ENCODE assay signal across 17 cellular contexts in genomic region chr2:60483400-60483799, GRCh38.
DNase-seq lines count a peak whose midpoint lies in the region; ATAC-seq and TF ChIP-seq lines count a peak whose summit lies in the region.
"Had no signal": no experiment of that assay in that cellular context is flagged by ENCODE, and none has a peak within 500 bp of the region (broad histone marks: within the 10 kb centered on the region; RNA-seq: fewer than 3 reads in every experiment).

No MANE protein-coding gene starts in this region.

- WGBS in mesodermal cell (ENCODE audit: insufficient coverage in 2 of 2), 2 experiments, result 69 to 86% methylated on average over 2 of the region's 3 CpGs

- no peaks in the 10 kb centered on the region for H3K9me3 Mint-ChIP-seq in HFFc6
- H3K9me3 Mint-ChIP-seq in activated T-helper 17 cell treated with anti-CD3 and anti-CD28 coated beads, Interleukin-2, amount 50 U/mL, for 72 hours, result no peaks in the 10 kb centered on the region
- H3K9me3 Mint-ChIP-seq: effector memory CD8-positive, alpha-beta T cell had no signal

- H3K4me3 Mint-ChIP-seq in HFFc6, result peak overlapping the region; percentile 75; the same call in 1 of the 2 replicates
- no peak overlapping the region for H3K4me3 Mint-ChIP-seq in activated T-helper 17 cell treated with anti-CD3 and anti-CD28 coated beads, Interleukin-2, amount 50 U/mL, for 72 hours
- H3K4me3 Mint-ChIP-seq: effector memory CD8-positive, alpha-beta T cell had no signal

- ATAC-seq in activated T-helper 17 cell treated with anti-CD3 and anti-CD28 coated beads, Interleukin-2, amount 50 U/mL, for 72 hours (replicated peaks), result no peak
- ATAC-seq in GM19023 (IDR thresholded peaks at IDR 0.05; ENCODE audit: unreplicated experiment), result no peak
- ATAC-seq: effector memory CD8-positive, alpha-beta T cell had no signal

- H3K36me3 ChIP-seq in mesodermal cell (ENCODE audit: control insufficient read depth, insufficient read depth, low read length), result no peaks in the 10 kb centered on the region
- H3K36me3 ChIP-seq: uterus had no signal

- no peaks in the 10 kb centered on the region for H3K36me3 Mint-ChIP-seq in HFFc6 (ENCODE audit: low read depth)
- H3K36me3 Mint-ChIP-seq in activated T-helper 17 cell treated with anti-CD3 and anti-CD28 coated beads, Interleukin-2, amount 50 U/mL, for 72 hours (ENCODE audit: low read depth), result no peaks in the 10 kb centered on the region

- DNase-seq in AG08395 (ENCODE audit: low spot score) (peak; percentile 77), HFFc6 (peak; percentile 52), cardiac fibroblast (ENCODE audit: low read depth in 2 of 2) (peak; percentile 28 to 64), NCI-H1436 (lab: John Stamatoyannopoulos, UW) (no peak)
- DNase-seq in stimulated activated CD4-positive, alpha-beta T cell treated with anti-CD3 and anti-CD28 coated beads, Interleukin-12 subunit alpha, Interleukin-12 subunit beta, amount 100 ng/mL, for 4 hours, result no peak
- DNase-seq: activated CD4-positive, alpha-beta T cell treated with anti-CD3 and anti-CD28 coated beads for 1 hour; AML-193; effector memory CD8-positive, alpha-beta T cell; NCI-H1092; NCI-H2227 treated with DMSO at 0.1 percent for 48 hours; posterior cingulate gyrus; stimulated activated CD4-positive, alpha-beta T cell treated with anti-CD3 and anti-CD28 coated beads, Interleukin-1b, Interleukin-23, amount 100 ng/mL, for 48 hours; uterus had no signal

- TF ChIP-seq CTCF in HFFc6 (IDR thresholded peaks at IDR 0.05), result no peak
- TF ChIP-seq CTCF in cardiac fibroblast (IDR thresholded peaks at IDR 0.05; ENCODE audit: low read depth, low read length), result no peak

- peaks cover 59% of the 10 kb centered on the region for H3K4me1 Mint-ChIP-seq in HFFc6 (ENCODE audit: low read depth)
- H3K4me1 Mint-ChIP-seq in activated T-helper 17 cell treated with anti-CD3 and anti-CD28 coated beads, Interleukin-2, amount 50 U/mL, for 72 hours, result no peaks in the 10 kb centered on the region

- H3K27me3 Mint-ChIP-seq in HFFc6 (ENCODE audit: insufficient read depth), result no peaks in the 10 kb centered on the region; the same call in 1 of the 2 replicates
- peaks cover 26% of the 10 kb centered on the region for H3K27me3 Mint-ChIP-seq in activated T-helper 17 cell treated with anti-CD3 and anti-CD28 coated beads, Interleukin-2, amount 50 U/mL, for 72 hours

- peak overlapping the region; percentile 96 for H3K27ac ChIP-seq in mesodermal cell (ENCODE audit: low read depth, low read length, severe bottlenecking)
- H3K27ac ChIP-seq: uterus had no signal

- peaks cover 43% of the 10 kb centered on the region for H3K4me1 ChIP-seq in mesodermal cell (ENCODE audit: control insufficient read depth, insufficient read depth, low read length, poor library complexity, severe bottlenecking)
- H3K4me1 ChIP-seq: uterus had no signal

- H3K27ac Mint-ChIP-seq in HFFc6, result peak overlapping the region; percentile 91
- no peak overlapping the region for H3K27ac Mint-ChIP-seq in activated T-helper 17 cell treated with anti-CD3 and anti-CD28 coated beads, Interleukin-2, amount 50 U/mL, for 72 hours
- H3K27ac Mint-ChIP-seq: effector memory CD8-positive, alpha-beta T cell had no signal

- H3K9me3 ChIP-seq in mesodermal cell (ENCODE audit: control insufficient read depth, low read length), result no peaks in the 10 kb centered on the region
- H3K9me3 ChIP-seq: uterus had no signal

- H3K4me3 ChIP-seq in cardiac fibroblast (replicated peaks in 1 of 2; ENCODE audit: low read depth in 2 of 2, low read length in 2 of 2) (no peak overlapping the region), mesodermal cell (ENCODE audit: extremely low read depth, insufficient read depth, low read length, poor library complexity, severe bottlenecking) (no peak overlapping the region)
- H3K4me3 ChIP-seq: lung, uterus had no signal

Comparison
In these comparisons a context has a peak if more than half of its experiments do, and no peak if none do; other contexts are left out.
1. DNase-seq: peak in AG08395 (single experiment), HFFc6 (single experiment) and cardiac fibroblast (2 of 2); none in stimulated activated CD4-positive, alpha-beta T cell treated with anti-CD3 and anti-CD28 coated beads, Interleukin-12 subunit alpha, Interleukin-12 subunit beta, amount 100 ng/mL, for 4 hours (single experiment) and NCI-H1436 (single experiment).